ENCODE assay signal across 16 cellular contexts in the genomic region with DNA sequence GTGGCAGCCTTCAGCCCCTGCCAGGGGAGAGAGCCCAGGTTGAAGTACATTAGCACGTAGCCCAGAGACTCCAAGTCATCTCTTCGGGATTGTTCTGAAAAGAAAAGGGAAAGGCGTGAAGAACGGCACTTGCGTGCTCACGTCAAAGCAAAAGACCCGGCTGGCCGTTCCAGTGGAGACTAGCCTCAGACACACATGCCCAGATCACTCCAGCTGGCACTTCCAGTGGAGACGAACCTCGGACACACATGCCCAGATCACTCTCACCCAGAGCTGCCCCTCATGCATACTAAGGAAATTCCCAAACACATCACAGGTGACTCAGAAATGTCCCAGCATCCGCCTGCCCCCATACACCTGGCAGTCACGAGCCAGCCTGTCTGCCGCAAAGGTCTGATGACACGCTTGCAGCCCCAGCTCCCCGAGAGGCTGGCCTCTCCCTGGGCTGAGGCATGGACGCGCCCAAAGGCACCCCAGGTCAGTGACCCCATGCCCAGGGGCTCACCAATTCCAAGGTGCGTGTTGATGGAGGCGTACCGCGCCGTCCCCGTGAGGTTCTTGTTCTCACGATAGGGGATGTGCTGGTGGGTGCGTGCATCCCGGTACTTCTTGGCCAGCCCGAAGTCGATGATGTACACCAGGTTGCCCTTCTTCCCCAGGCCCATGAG. TPM values are rescaled to one million over a fixed set of nuclear protein-coding genes. Genes with fewer than 3 reads are reported as not detected.
DNase-seq lines count a peak whose midpoint lies in the region; ATAC-seq, FAIRE-seq and TF ChIP-seq lines count a peak whose summit lies in the region.
"Had no signal": no experiment of that assay in that cellular context is flagged by ENCODE, and none has a peak within 500 bp of the region (broad histone marks: within the 10 kb centered on the region; RNA-seq: fewer than 3 reads in every experiment).

No MANE protein-coding gene starts in this region.

- H3K27ac Mint-ChIP-seq in CD14-positive monocyte = peak overlapping the region in 5 of 7 donors; percentile 10 to 65 (median 54)
- peak overlapping the region in 4 of 8 donors; percentile 23 to 81 (median 44) for H3K27ac Mint-ChIP-seq in CD8-positive, alpha-beta memory T cell
- H3K27ac Mint-ChIP-seq in naive thymus-derived CD8-positive, alpha-beta T cell = peak overlapping the region in 7 of 10 donors; percentile 16 to 88 (median 44)

- H3K27ac ChIP-seq in CD8-positive, alpha-beta memory T cell (ENCODE audit: low read depth, low read length) = peak overlapping the region; percentile 12
- no peak overlapping the region for H3K27ac ChIP-seq in GM12878 (ENCODE audit: control insufficient read depth, insufficient read depth)
- no peak overlapping the region for H3K27ac ChIP-seq in tibial artery
- H3K27ac ChIP-seq: parathyroid adenoma had no signal

- TF ChIP-seq EP300 in GM12878 (IDR thresholded peaks at IDR 0.05; ENCODE audit: borderline replicate concordance in 1 of 2, control insufficient read depth in 1 of 2, low read depth in 2 of 2, low read length in 2 of 2) = no peak

- no peak overlapping the region for H3K4me2 ChIP-seq in GM12878 (ENCODE audit: control insufficient read depth, insufficient read depth)
- H3K4me2 ChIP-seq: smooth muscle cell had no signal

- no peaks in the 10 kb centered on the region for H3K9me3 ChIP-seq in CD8-positive, alpha-beta memory T cell (ENCODE audit: low read length)
- H3K9me3 ChIP-seq in GM12878 (replicated peaks; ENCODE audit: control insufficient read depth, insufficient read depth, low read length) (no peaks in the 10 kb centered on the region; the same call in 2 of the 3 replicates), tibial artery (no peaks in the 10 kb centered on the region)

- SMC1A ChIA-PET in GM12878 (lab: Charles Lee; ENCODE audit: uncharacterized antibody, unreplicated experiment) = no interaction called here

- CTCF ChIA-PET in CD8-positive, alpha-beta memory T cell (lab: Charles Lee) = no interaction called here
- CTCF ChIA-PET in GM12878 (lab: Yijun Ruan, JAX) = interaction anchor here (0.6 kb wide), 1 partner anchor 148 kb away, joined by 3 read pairs; no protein-coding TSS in a partner anchor

- in situ Hi-C loops in GM12878 (cut with MboI) = no loop called here

- H4K20me1 ChIP-seq in GM12878 (ENCODE audit: control insufficient read depth, insufficient read depth) = peaks cover 5% of the 10 kb centered on the region; the same call in 1 of the 2 replicates

- POLR2A ChIA-PET in CD8-positive, alpha-beta memory T cell (lab: Charles Lee) = no interaction called here
- POLR2A ChIA-PET in GM12878 (lab: Charles Lee) = interaction anchor here (0.5 kb wide), 1 partner anchor 243 kb away, joined by 4 read pairs; no protein-coding TSS in a partner anchor
- POLR2A ChIA-PET in naive thymus-derived CD8-positive, alpha-beta T cell (lab: Charles Lee) = no interaction called here

- 98% methylated on average over 23 of the region's 28 CpGs for WGBS in GM12878 (ENCODE audit: insufficient coverage, insufficient replicate concordance, low lambda C conversion rate, missing lambda C conversion rate)

- no peak for ATAC-seq in GM12878
- no peak for ATAC-seq in naive thymus-derived CD8-positive, alpha-beta T cell

- no peaks in the 10 kb centered on the region for H3K4me1 Mint-ChIP-seq in CD14-positive monocyte
- H3K4me1 Mint-ChIP-seq in CD8-positive, alpha-beta memory T cell = peaks cover 21 to 25% (median 24%) of the 10 kb centered on the region in 3 donors
- H3K4me1 Mint-ChIP-seq in naive thymus-derived CD8-positive, alpha-beta T cell = peaks cover 10 to 33% (median 21%) of the 10 kb centered on the region in 4 donors

- no peaks in the 10 kb centered on the region for H3K27me3 ChIP-seq in CD8-positive, alpha-beta memory T cell (ENCODE audit: insufficient read depth, low read length, poor library complexity, severe bottlenecking)
- H3K27me3 ChIP-seq in GM12878 (replicated peaks in 1 of 2; ENCODE audit: control insufficient read depth in 2 of 2, insufficient read depth in 2 of 2, low read length in 1 of 2) = no peaks in the 10 kb centered on the region
- H3K27me3 ChIP-seq in tibial artery = no peaks in the 10 kb centered on the region

- H3K4me3 Mint-ChIP-seq in CD14-positive monocyte = no peak overlapping the region
- H3K4me3 Mint-ChIP-seq in CD8-positive, alpha-beta memory T cell = peak overlapping the region in 1 of 7 donors; percentile 72
- peak overlapping the region in 1 of 10 donors; percentile 36 for H3K4me3 Mint-ChIP-seq in naive thymus-derived CD8-positive, alpha-beta T cell

- H3K27me3 Mint-ChIP-seq in CD14-positive monocyte (ENCODE audit: low read depth in 3 of 3) = no peaks in the 10 kb centered on the region
- H3K27me3 Mint-ChIP-seq in CD8-positive, alpha-beta memory T cell = peaks cover 0 to 4% of the 10 kb centered on the region in 2 donors
- H3K27me3 Mint-ChIP-seq in naive thymus-derived CD8-positive, alpha-beta T cell = no peaks in the 10 kb centered on the region

- H2AFZ ChIP-seq in GM12878 (ENCODE audit: control insufficient read depth, low read depth, low read length) = no peak overlapping the region
- H2AFZ ChIP-seq: parathyroid adenoma had no signal

- no TSS peak for BruUV-seq in GM12878 (replicated peaks; lab: Mats Ljungman, UMichigan)

- no peak overlapping the region for H3K9ac ChIP-seq in GM12878 (ENCODE audit: control insufficient read depth, insufficient read depth, low read length)
- H3K9ac ChIP-seq: parathyroid adenoma had no signal

- TF ChIP-seq POLR2A in GM12878 (IDR thresholded peaks at IDR 0.05; ENCODE audit: low read depth, low read length) = peak; percentile 59

- H3K36me3 Mint-ChIP-seq in CD14-positive monocyte = peaks cover 77 to 84% of the 10 kb centered on the region in 2 donors
- peaks cover 19 to 82% (median 30%) of the 10 kb centered on the region in 3 donors for H3K36me3 Mint-ChIP-seq in CD8-positive, alpha-beta memory T cell
- peaks cover 0 to 78% (median 41%) of the 10 kb centered on the region in 3 donors for H3K36me3 Mint-ChIP-seq in naive thymus-derived CD8-positive, alpha-beta T cell

- TF ChIP-seq CTCF in CD14-positive monocyte (IDR thresholded peaks at IDR 0.05) (no peak), GM12878 (IDR thresholded peaks at IDR 0.05 in 2 of 3, conservative IDR thresholded peaks at IDR 0.05 in 1 of 3; ENCODE audit: control insufficient read depth in 2 of 3, extremely low read depth in 1 of 3, insufficient read depth in 1 of 3, low read depth in 3 of 3, low read length in 3 of 3) (no peak), tibial artery (IDR thresholded peaks at IDR 0.05) (no peak)

- H3K9me3 Mint-ChIP-seq in CD14-positive monocyte = peaks cover 0 to 4% (median 0%) of the 10 kb centered on the region in 7 donors
- H3K9me3 Mint-ChIP-seq in CD8-positive, alpha-beta memory T cell = no peaks in the 10 kb centered on the region
- H3K9me3 Mint-ChIP-seq in naive thymus-derived CD8-positive, alpha-beta T cell = no peaks in the 10 kb centered on the region

- no peak for FAIRE-seq in GM12878 (lab: Jason Lieb, UNC)

- H3K4me3 ChIP-seq in CD8-positive, alpha-beta memory T cell (ENCODE audit: low read length) = no peak overlapping the region
- H3K4me3 ChIP-seq in GM12878 = no peak overlapping the region
- H3K4me3 ChIP-seq in tibial artery = no peak overlapping the region
- H3K4me3 ChIP-seq: smooth muscle cell had no signal

- peaks cover 3% of the 10 kb centered on the region for H3K4me1 ChIP-seq in CD8-positive, alpha-beta memory T cell (ENCODE audit: insufficient read depth, low read length)
- H3K4me1 ChIP-seq in GM12878 (ENCODE audit: control insufficient read depth, insufficient read depth, low read length) (no peaks in the 10 kb centered on the region), tibial artery (peaks cover 0 to 4% (median 1%) of the 10 kb centered on the region in 4 donors)

- intact Hi-C loops in CD14-positive monocyte (cut with micrococcal nuclease) (no loop called here), GM12878 (cut with micrococcal nuclease; ENCODE audit: unreplicated experiment) (no loop called here), tibial artery (cut with DNase I; ENCODE audit: low total_unique reads) (no loop called here)

- no peaks in the 10 kb centered on the region; the same call in 1 of the 2 replicates for H3K79me2 ChIP-seq in GM12878 (ENCODE audit: control insufficient read depth, insufficient read depth, low read length)

- DNase-seq in CD14-positive monocyte (ENCODE audit: low spot score) = peak; percentile 44
- DNase-seq in CD8-positive, alpha-beta memory T cell = no peak
- DNase-seq in GM12878 (ENCODE audit: low read depth, low spot score) = no peak
- DNase-seq in naive thymus-derived CD8-positive, alpha-beta T cell = peak in 1 of 10 donors; percentile 30
- no peak for DNase-seq in nucleus accumbens (lab: John Stamatoyannopoulos, UW)
- DNase-seq in tibial artery = no peak
- no peak for DNase-seq in foreskin melanocyte
- DNase-seq: activated effector memory CD4-positive, alpha-beta T cell treated with Interleukin-2 at 50 U/mL for 16 hours; AML-193; NCI-H1436; NCI-H2171; NCI-H748 treated with DMSO at 0.1 percent for 48 hours; stimulated activated CD4-positive, alpha-beta T cell treated with anti-CD3 and anti-CD28 coated beads, Interleukin-4, amount 100 ng/mL, for 24 hours; substantia nigra had no signal

- H3K36me3 ChIP-seq in CD8-positive, alpha-beta memory T cell (ENCODE audit: insufficient read depth, low read length) = peaks cover 77% of the 10 kb centered on the region
- H3K36me3 ChIP-seq in GM12878 (ENCODE audit: control insufficient read depth in 2 of 2, insufficient read depth in 2 of 2, low read length in 1 of 2) (peaks cover 38 to 60% of the 10 kb centered on the region in 2 experiments), tibial artery (peaks cover 80 to 97% (median 86%) of the 10 kb centered on the region in 3 donors)

- RAD21 ChIA-PET in GM12878 (lab: Charles Lee; ENCODE audit: unreplicated experiment) = no interaction called here

- no peak for TF ChIP-seq RAD21 in GM12878 (IDR thresholded peaks at IDR 0.05; ENCODE audit: insufficient read depth, low read depth, low read length)

RNA-seq across cellular contexts. Expression of a gene that starts 20.9 kb away (rescaled TPM):
- polyA plus RNA-seq in CD14-positive monocyte (10 to 100 TPM; 47.0 to 60.9 TPM), GM12878 (2011; rRNA removed) (40.7 and 54.4 TPM in 2 replicates), GM12878 (2014; fragmentation: Illumina TruSeq; extraction: Trizol) (72.5 and 105 TPM in 2 replicates), GM12878 (2014; fragmentation: Nextera tagmentation; extraction: Ambion mirVana) (10 to 100 TPM in 1 of 2 experiments, 1 to 10 TPM in 1; 5.7 to 13.0 TPM), GM12878 (2014; rRNA removed) (74.9 and 90.3 TPM in 2 replicates), GM12878 (2016; fragmentation: Nextera tagmentation; extraction: Ambion mirVana) (10 to 100 TPM; 61.8 to 63.4 TPM)
- total RNA-seq in CD8-positive, alpha-beta memory T cell = 100 to 1,000 TPM; 129 to 141 TPM
- polyA plus RNA-seq in CD8-positive, alpha-beta memory T cell = 74.6 TPM
- 85.1 and 93.8 TPM in 2 replicates for total RNA-seq in GM12878 (2013; cell fraction: nucleolus; rRNA removed)
- total RNA-seq in GM12878 (2014; rRNA removed) (17.3 and 25.0 TPM in 2 replicates), GM12878 (2014; rRNA removed; fragmentation: Illumina TruSeq; extraction: Trizol) (26.4 and 27.8 TPM in 2 replicates), GM12878 (2021) (85.5 and 94.2 TPM in 2 replicates)
- polyA plus RNA-seq in GM12878 (2011; ENCODE audit: low read depth) = 42.9 TPM
- 58.6 and 69.9 TPM in 2 replicates for polyA plus RNA-seq in GM12878 (2011; cell fraction: cytosol; rRNA removed)
- 236 and 302 TPM in 2 replicates for polyA plus RNA-seq in GM12878 (2011; cell fraction: nucleus; rRNA removed)
- polyA plus RNA-seq in GM12878 (2012) = 62.0 and 78.9 TPM in 2 replicates
- 53.9 and 56.8 TPM in 2 replicates for polyA minus RNA-seq in GM12878 (2011; rRNA and poly(A)+ RNA removed)
- 25.1 and 26.0 TPM in 2 replicates for polyA minus RNA-seq in GM12878 (2011; cell fraction: cytosol; rRNA and poly(A)+ RNA removed)
- 38.6 and 73.4 TPM in 2 replicates for polyA minus RNA-seq in GM12878 (2011; cell fraction: nucleus; rRNA and poly(A)+ RNA removed)
- 100 to 1,000 TPM; 184 to 201 TPM for total RNA-seq in naive thymus-derived CD8-positive, alpha-beta T cell
- 10 to 100 TPM; 47.6 to 72.1 (median 48.6) TPM for polyA plus RNA-seq in naive thymus-derived CD8-positive, alpha-beta T cell

RNA-seq across cellular contexts. Expression of a gene that starts 23.8 kb away (rescaled TPM):
- polyA plus RNA-seq in CD14-positive monocyte (10 to 100 TPM; 26.3 to 35.3 TPM), GM12878 (2011; rRNA removed) (18.0 and 44.4 TPM in 2 replicates), GM12878 (2014; fragmentation: Illumina TruSeq; extraction: Trizol) (0.44 and 4.6 TPM in 2 replicates), GM12878 (2014; fragmentation: Nextera tagmentation; extraction: Ambion mirVana) (1 to 10 TPM in 1 of 2 experiments, under 1 TPM in 1; 0.10 to 1.2 TPM), GM12878 (2014; rRNA removed) (30.0 and 33.0 TPM in 2 replicates), GM12878 (2016; fragmentation: Nextera tagmentation; extraction: Ambion mirVana) (1 to 10 TPM; 4.3 to 5.7 TPM)
- total RNA-seq in CD8-positive, alpha-beta memory T cell = 10 to 100 TPM; 27.5 to 31.8 TPM
- 3.3 TPM for polyA plus RNA-seq in CD8-positive, alpha-beta memory T cell
- total RNA-seq in GM12878 (2013; cell fraction: nucleolus; rRNA removed) = 264 and 312 TPM in 2 replicates
- total RNA-seq in GM12878 (2014; rRNA removed) (33.4 and 37.8 TPM in 2 replicates), GM12878 (2014; rRNA removed; fragmentation: Illumina TruSeq; extraction: Trizol) (10.2 and 10.3 TPM in 2 replicates), GM12878 (2021) (46.5 and 49.5 TPM in 2 replicates)
- 24.0 TPM for polyA plus RNA-seq in GM12878 (2011; ENCODE audit: low read depth)
- 60.2 and 98.5 TPM in 2 replicates for polyA plus RNA-seq in GM12878 (2011; cell fraction: cytosol; rRNA removed)
- 75.2 and 100 TPM in 2 replicates for polyA plus RNA-seq in GM12878 (2011; cell fraction: nucleus; rRNA removed)
- polyA plus RNA-seq in GM12878 (2012) = 102 and 145 TPM in 2 replicates
- 47.3 and 89.5 TPM in 2 replicates for polyA minus RNA-seq in GM12878 (2011; rRNA and poly(A)+ RNA removed)
- 32.2 and 37.6 TPM in 2 replicates for polyA minus RNA-seq in GM12878 (2011; cell fraction: cytosol; rRNA and poly(A)+ RNA removed)
- 66.3 and 84.2 TPM in 2 replicates for polyA minus RNA-seq in GM12878 (2011; cell fraction: nucleus; rRNA and poly(A)+ RNA removed)
- total RNA-seq in naive thymus-derived CD8-positive, alpha-beta T cell = 10 to 100 TPM; 10.1 to 11.6 TPM
- polyA plus RNA-seq in naive thymus-derived CD8-positive, alpha-beta T cell = 1 to 10 TPM in 2 of 3 donors, under 1 TPM in 1; 0.91 to 1.5 (median 1.0) TPM

RNA-seq across cellular contexts. Expression of a gene that starts 40.0 kb away (rescaled TPM):
- polyA plus RNA-seq in CD14-positive monocyte (10 to 100 TPM; 17.1 to 20.1 TPM), GM12878 (2011; rRNA removed) (16.2 and 30.5 TPM in 2 replicates), GM12878 (2014; fragmentation: Illumina TruSeq; extraction: Trizol) (7.2 and 29.3 TPM in 2 replicates), GM12878 (2014; fragmentation: Nextera tagmentation; extraction: Ambion mirVana) (10 to 100 TPM in 1 of 2 experiments, 1 to 10 TPM in 1; 5.4 to 18.0 TPM), GM12878 (2014; rRNA removed) (123 and 135 TPM in 2 replicates), GM12878 (2016; fragmentation: Nextera tagmentation; extraction: Ambion mirVana) (10 to 100 TPM; 77.2 to 80.3 TPM)
- total RNA-seq in CD8-positive, alpha-beta memory T cell = 10 to 100 TPM; 69.8 to 77.6 TPM
- polyA plus RNA-seq in CD8-positive, alpha-beta memory T cell = 39.2 TPM
- total RNA-seq in GM12878 (2013; cell fraction: nucleolus; rRNA removed) = 92.3 and 116 TPM in 2 replicates
- total RNA-seq in GM12878 (2014; rRNA removed) (43.0 and 49.0 TPM in 2 replicates), GM12878 (2014; rRNA removed; fragmentation: Illumina TruSeq; extraction: Trizol) (36.9 and 42.5 TPM in 2 replicates), GM12878 (2021) (69.1 and 74.1 TPM in 2 replicates)
- 82.9 TPM for polyA plus RNA-seq in GM12878 (2011; ENCODE audit: low read depth)
- polyA plus RNA-seq in GM12878 (2011; cell fraction: cytosol; rRNA removed) = 93.0 and 152 TPM in 2 replicates
- polyA plus RNA-seq in GM12878 (2011; cell fraction: nucleus; rRNA removed) = 97.1 and 115 TPM in 2 replicates
- polyA plus RNA-seq in GM12878 (2012) = 44.5 and 61.4 TPM in 2 replicates
- 9.0 and 23.6 TPM in 2 replicates for polyA minus RNA-seq in GM12878 (2011; rRNA and poly(A)+ RNA removed)
- polyA minus RNA-seq in GM12878 (2011; cell fraction: cytosol; rRNA and poly(A)+ RNA removed) = 7.8 and 11.4 TPM in 2 replicates
- polyA minus RNA-seq in GM12878 (2011; cell fraction: nucleus; rRNA and poly(A)+ RNA removed) = 13.3 and 20.4 TPM in 2 replicates
- 10 to 100 TPM; 72.9 to 80.0 TPM for total RNA-seq in naive thymus-derived CD8-positive, alpha-beta T cell
- polyA plus RNA-seq in naive thymus-derived CD8-positive, alpha-beta T cell = 10 to 100 TPM; 39.6 to 53.5 (median 42.4) TPM
